ENCODE assay signal across 14 cellular contexts in genomic region chr20:51910202-51911050, GRCh38.
DNase-seq lines count a peak whose midpoint lies in the region; ATAC-seq, FAIRE-seq and TF ChIP-seq lines count a peak whose summit lies in the region.
"Had no signal": no experiment of that assay in that cellular context is flagged by ENCODE, and none has a peak within 500 bp of the region (broad histone marks: within the 10 kb centered on the region; RNA-seq: fewer than 3 reads in every experiment).

No MANE protein-coding gene starts in this region.

- TF ChIP-seq CTCF in RWPE1 (conservative IDR thresholded peaks at IDR 0.05; ENCODE audit: low read depth), result no peak
- TF ChIP-seq CTCF in fibroblast of villous mesenchyme (IDR thresholded peaks at IDR 0.05; ENCODE audit: insufficient read depth, low read depth, low read length), result no peak

- CTCF ChIA-PET in RWPE1 (lab: Yijun Ruan, JAX), result interaction anchor here (0.6 kb wide), 1 partner anchor 337 kb away, joined by 3 read pairs; no protein-coding TSS in a partner anchor

- FAIRE-seq in G401.6 (lab: Jason Lieb, UNC), result peak; percentile 100

- ATAC-seq in HG03025 (IDR thresholded peaks at IDR 0.05; ENCODE audit: low FRiP score, unreplicated experiment), result no peak
- ATAC-seq: activated CD8-positive, alpha-beta T cell treated with anti-CD3 and anti-CD28 coated beads, Interleukin-2, amount 10 ng/mL, durations not matched to agents 7 days and 5 days; mucosa of descending colon; stimulated activated naive B cell treated with anti-CD40 and anti-IgM and Interleukin-4, amounts not matched to agents 10 μg/mL and 1 μg/mL and 100 μg/mL, for 72 hours had no signal

- POLR2A ChIA-PET in RWPE1 (lab: Yijun Ruan, JAX; ENCODE audit: low non-redundant PET), result no interaction called here

- DNase-seq in RWPE1 (ENCODE audit: low spot score) (peak; percentile 64), fibroblast of villous mesenchyme (ENCODE audit: low read depth) (peak; percentile 26), renal cortical epithelial cell (ENCODE audit: low read depth) (peak; percentile 91), NCI-H2171 (lab: John Stamatoyannopoulos, UW) (no peak), NCI-H128 (lab: John Stamatoyannopoulos, UW; ENCODE audit: unreplicated experiment) (no peak)
- DNase-seq in stimulated activated naive CD4-positive, alpha-beta T cell (lab: John Stamatoyannopoulos, UW), result no peak
- DNase-seq: activated CD8-positive, alpha-beta T cell treated with anti-CD3 and anti-CD28 coated beads, Interleukin-2, amount 10 ng/mL, durations not matched to agents 7 days and 5 days; GDM1; mucosa of descending colon; NCI-H2029; stimulated activated CD4-positive, alpha-beta T cell treated with anti-CD3 and anti-CD28 coated beads, Interleukin-12 subunit alpha, Interleukin-12 subunit beta, amount 100 ng/mL, for 4 hours; stimulated activated naive B cell treated with anti-CD40 and anti-IgM and Interleukin-4, amounts not matched to agents 10 μg/mL and 1 μg/mL and 100 μg/mL, for 72 hours had no signal

- H3K27ac ChIP-seq in RWPE1, result no peak overlapping the region

- H3K4me3 ChIP-seq in fibroblast of villous mesenchyme (ENCODE audit: low read depth, low read length), result no peak overlapping the region
- H3K4me3 ChIP-seq: mucosa of descending colon had no signal

Comparison
In these comparisons a context has a peak if more than half of its experiments do, and no peak if none do; other contexts are left out.
1. DNase-seq: peak in RWPE1 (single experiment), fibroblast of villous mesenchyme (single experiment) and renal cortical epithelial cell (single experiment); none in NCI-H2171 (single experiment), stimulated activated naive CD4-positive, alpha-beta T cell (0 of 6) and NCI-H128 (single experiment).